In the genomic region with DNA sequence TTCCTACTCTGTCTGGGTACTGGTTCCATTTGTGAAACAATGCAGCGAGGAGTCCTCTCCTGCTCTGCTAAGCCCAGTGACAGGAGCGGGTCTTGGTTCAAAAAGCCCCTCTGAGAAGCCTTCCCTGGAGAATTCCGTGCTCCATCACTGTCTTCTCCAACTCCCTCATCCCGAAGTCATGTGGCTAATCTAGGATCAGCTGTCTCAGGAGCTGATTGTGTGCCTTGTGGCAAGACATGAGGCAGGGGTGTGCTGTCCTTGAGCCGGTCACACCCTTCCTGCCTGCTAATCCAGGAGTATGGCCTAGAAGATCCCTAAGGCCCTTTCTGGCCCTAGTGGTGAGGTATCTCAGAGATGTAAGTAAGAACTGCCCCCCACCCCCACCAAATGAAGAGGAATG, we compare ENCODE assay signal across 3 cellular contexts.
"Had no signal": no experiment of that assay in that cellular context is flagged by ENCODE, and none has a peak within 500 bp of the region (broad histone marks: within the 10 kb centered on the region; RNA-seq: fewer than 3 reads in every experiment).

No MANE protein-coding gene starts in this region.

- DNase-seq: GDM1, GF-D8 had no signal

- H3K4me3 ChIP-seq: GM12878 had no signal
